ENCODE assay signal across 8 cellular contexts in the genomic region with DNA sequence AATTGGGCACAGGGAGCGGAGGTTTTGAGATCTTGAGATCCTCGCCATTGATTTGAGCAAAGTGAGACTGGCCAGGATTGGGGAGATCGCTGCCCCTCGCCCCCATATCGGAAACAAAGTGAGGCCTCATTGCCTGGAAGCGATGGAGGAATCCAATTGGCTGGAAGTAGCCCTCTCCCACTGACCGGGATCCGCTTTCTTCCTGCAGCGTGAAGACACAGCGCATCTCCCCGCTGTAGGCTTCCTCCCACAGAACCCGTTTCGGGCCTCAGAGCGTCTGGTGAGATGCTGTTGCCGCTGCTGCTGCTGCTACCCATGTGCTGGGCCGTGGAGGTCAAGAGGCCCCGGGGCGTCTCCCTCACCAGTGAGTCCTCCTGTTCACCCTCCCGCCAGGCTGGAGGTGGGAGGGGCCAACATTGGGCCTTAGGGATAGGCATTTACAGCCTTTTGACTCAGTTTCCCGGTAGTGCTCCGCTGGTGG. TPM values are rescaled to one million over a fixed set of nuclear protein-coding genes. Genes with fewer than 3 reads are reported as not detected.
DNase-seq lines count a peak whose midpoint lies in the region; ATAC-seq and TF ChIP-seq lines count a peak whose summit lies in the region.

No MANE protein-coding gene starts in this region.

- ATAC-seq in activated CD8-positive, alpha-beta T cell treated with anti-CD3 and anti-CD28 coated beads, Interleukin-2, amount 10 ng/mL, durations not matched to agents 7 days and 5 days, result no peak
- ATAC-seq in right cardiac atrium, result no peak
- ATAC-seq in HG03159 (IDR thresholded peaks at IDR 0.05; ENCODE audit: unreplicated experiment), result no peak
- ATAC-seq in GM19463 (IDR thresholded peaks at IDR 0.05; ENCODE audit: unreplicated experiment), result no peak

- no peaks in the 10 kb centered on the region for H3K9me3 Mint-ChIP-seq in activated CD8-positive, alpha-beta T cell treated with anti-CD3 and anti-CD28 coated beads, Interleukin-2, amount 10 ng/mL, durations not matched to agents 7 days and 5 days (ENCODE audit: insufficient read depth)

- no peaks in the 10 kb centered on the region for H3K9me2 ChIP-seq in GM23248 (ENCODE audit: insufficient read depth)

- DNase-seq in ACHN, result peak; percentile 23
- DNase-seq in GM23248, result peak; percentile 69
- DNase-seq in activated CD8-positive, alpha-beta T cell treated with anti-CD3 and anti-CD28 coated beads, Interleukin-2, amount 10 ng/mL, durations not matched to agents 7 days and 5 days, result peak; percentile 43
- peak in 1 of 3 donors; percentile 72 for DNase-seq in right cardiac atrium
- no peak for DNase-seq in smooth muscle cell (lab: John Stamatoyannopoulos, UW; ENCODE audit: unreplicated experiment)
- DNase-seq in SW 1271 (lab: John Stamatoyannopoulos, UW), result no peak

- H3K9ac ChIP-seq in GM23248, result peak overlapping the region; percentile 85
- H3K9ac ChIP-seq in smooth muscle cell (ENCODE audit: low read depth), result peak overlapping the region; percentile 65

- H3K4me1 ChIP-seq in GM23248 (ENCODE audit: insufficient read depth), result peaks cover 8% of the 10 kb centered on the region
- peaks cover 2% of the 10 kb centered on the region for H3K4me1 ChIP-seq in right cardiac atrium (ENCODE audit: control insufficient read depth, insufficient read depth, low read length)
- peaks cover 4% of the 10 kb centered on the region for H3K4me1 ChIP-seq in smooth muscle cell (ENCODE audit: low read depth)

- H3K27ac Mint-ChIP-seq in activated CD8-positive, alpha-beta T cell treated with anti-CD3 and anti-CD28 coated beads, Interleukin-2, amount 10 ng/mL, durations not matched to agents 7 days and 5 days, result peak overlapping the region; percentile 100

- no peak for TF ChIP-seq CTCF in smooth muscle cell (IDR thresholded peaks at IDR 0.05; ENCODE audit: borderline replicate concordance, insufficient read depth, poor library complexity, severe bottlenecking)

- H3K4me3 Mint-ChIP-seq in activated CD8-positive, alpha-beta T cell treated with anti-CD3 and anti-CD28 coated beads, Interleukin-2, amount 10 ng/mL, durations not matched to agents 7 days and 5 days, result peak overlapping the region; percentile 100

- CTCF ChIA-PET in activated CD8-positive, alpha-beta T cell treated with anti-CD3 and anti-CD28 coated beads, Interleukin-2, amount 10 ng/mL, durations not matched to agents 7 days and 5 days (lab: Charles Lee), result interaction anchor here (0.6 to 1.4 kb wide), 17 partner anchors 9 to 152 kb away, joined by 3 to 19 read pairs (median 4); a partner anchor contains a TSS

- H3K27me3 ChIP-seq in GM23248 (replicated peaks; ENCODE audit: insufficient read depth) (no peaks in the 10 kb centered on the region), right cardiac atrium (ENCODE audit: control insufficient read depth, insufficient read depth) (no peaks in the 10 kb centered on the region), smooth muscle cell (ENCODE audit: low read depth) (no peaks in the 10 kb centered on the region)

- peaks cover 47% of the 10 kb centered on the region for H3K79me2 ChIP-seq in GM23248 (ENCODE audit: insufficient read depth)
- H3K79me2 ChIP-seq in smooth muscle cell (ENCODE audit: low read depth), result peaks cover 20% of the 10 kb centered on the region

- peaks cover 34% of the 10 kb centered on the region for H3K36me3 Mint-ChIP-seq in activated CD8-positive, alpha-beta T cell treated with anti-CD3 and anti-CD28 coated beads, Interleukin-2, amount 10 ng/mL, durations not matched to agents 7 days and 5 days (ENCODE audit: low read depth)

- peaks cover 21% of the 10 kb centered on the region for H3K36me3 ChIP-seq in GM23248 (ENCODE audit: low read depth)
- no peaks in the 10 kb centered on the region for H3K36me3 ChIP-seq in smooth muscle cell (ENCODE audit: low read depth)

- 3% methylated on average over 19 to 20 of the region's 21 CpGs for WGBS in GM23248 (ENCODE audit: low coverage in 1 of 2, low lambda C conversion rate in 2 of 2, missing lambda C conversion rate in 2 of 2), 2 experiments
- 4% methylated on average over 21 of the region's 21 CpGs for WGBS in right cardiac atrium
- WGBS in smooth muscle cell (ENCODE audit: low lambda C conversion rate), result 8% methylated on average over 21 of the region's 21 CpGs

- H3F3A ChIP-seq in GM23248 (ENCODE audit: insufficient read depth) (no peaks in the 10 kb centered on the region), smooth muscle cell (ENCODE audit: low read depth) (no peaks in the 10 kb centered on the region)

- intact Hi-C loops in right cardiac atrium (cut with DNase I), result loop anchor here in 1 of 4 donors (10.0 kb wide), 1 partner anchor 51 kb away; a partner anchor contains a TSS

- POLR2A ChIA-PET in activated CD8-positive, alpha-beta T cell treated with anti-CD3 and anti-CD28 coated beads, Interleukin-2, amount 10 ng/mL, durations not matched to agents 7 days and 5 days (lab: Charles Lee), result interaction anchor here (1.2 to 3.4 kb wide), 2 partner anchors 16 to 61 kb away, joined by 3 to 10 read pairs; a partner anchor contains a TSS

- H3K27ac ChIP-seq in GM23248, result peak overlapping the region; percentile 64
- peak overlapping the region; percentile 73 for H3K27ac ChIP-seq in right cardiac atrium (ENCODE audit: low read length)
- peak overlapping the region; percentile 41 for H3K27ac ChIP-seq in smooth muscle cell (ENCODE audit: low read depth)

- H3K9me3 ChIP-seq in GM23248 (ENCODE audit: low read depth) (no peaks in the 10 kb centered on the region), right cardiac atrium (ENCODE audit: control insufficient read depth, low read length) (no peaks in the 10 kb centered on the region), smooth muscle cell (replicated peaks; ENCODE audit: low read depth) (no peaks in the 10 kb centered on the region)

- H3K4me2 ChIP-seq in GM23248 (ENCODE audit: unreplicated experiment) (peak overlapping the region; percentile 75), smooth muscle cell (peak overlapping the region; percentile 92)

- H3K4me1 Mint-ChIP-seq in activated CD8-positive, alpha-beta T cell treated with anti-CD3 and anti-CD28 coated beads, Interleukin-2, amount 10 ng/mL, durations not matched to agents 7 days and 5 days (ENCODE audit: low read depth), result peaks cover 22% of the 10 kb centered on the region

- H3K27me3 Mint-ChIP-seq in activated CD8-positive, alpha-beta T cell treated with anti-CD3 and anti-CD28 coated beads, Interleukin-2, amount 10 ng/mL, durations not matched to agents 7 days and 5 days (ENCODE audit: low read depth), result peaks cover under 1% of the 10 kb centered on the region

- in situ Hi-C loops in ACHN (cut with HindIII; ENCODE audit: low pct_ligation_motif_present, low pct_unique_long_range_greater_than_20kb, low sequenced_read_pairs) (no loop called here), GM23248 (cut with MboI) (no loop called here)

- H3K4me3 ChIP-seq in GM23248 (peak overlapping the region; percentile 94), right cardiac atrium (ENCODE audit: low read length) (peak overlapping the region; percentile 91), smooth muscle cell (peak overlapping the region; percentile 70)

- H4K20me1 ChIP-seq in GM23248 (ENCODE audit: insufficient read depth) (no peaks in the 10 kb centered on the region), smooth muscle cell (ENCODE audit: low read depth) (peaks cover 3% of the 10 kb centered on the region)

- H2AFZ ChIP-seq in GM23248, result peak overlapping the region; percentile 83
- peak overlapping the region; percentile 78 for H2AFZ ChIP-seq in smooth muscle cell (ENCODE audit: low read depth)

RNA-seq across cellular contexts. Expression of a gene that starts 0.4 kb away (rescaled TPM):
- 118 and 142 TPM in 2 replicates for total RNA-seq in GM23248 (2014; rRNA removed; shearing (Covaris generic))
- polyA plus RNA-seq in GM23248 (2016; fragmentation: Nextera tagmentation; extraction: Ambion mirVana), result 94.1 and 104 TPM in 2 replicates
- total RNA-seq in activated CD8-positive, alpha-beta T cell treated with anti-CD3 and anti-CD28 coated beads, Interleukin-2, amount 10 ng/mL, durations not matched to agents 7 days and 5 days, result 100 to 1,000 TPM; 285 to 302 TPM
- 100 to 1,000 TPM; 125 to 158 (median 137) TPM for total RNA-seq in right cardiac atrium
- 80.1 TPM for polyA plus RNA-seq in right cardiac atrium
- 25.9 and 47.4 TPM in 2 replicates for total RNA-seq in smooth muscle cell
- polyA plus RNA-seq in smooth muscle cell, result 165 and 169 TPM in 2 replicates

RNA-seq across cellular contexts. Expression of a gene that starts 1.0 kb away (rescaled TPM):
- 0.54 TPM in 1 of 2 replicates, not detected in the other for total RNA-seq in GM23248 (2014; rRNA removed; shearing (Covaris generic))
- 0.44 and 0.95 TPM in 2 replicates for polyA plus RNA-seq in GM23248 (2016; fragmentation: Nextera tagmentation; extraction: Ambion mirVana)
- not detected for total RNA-seq in activated CD8-positive, alpha-beta T cell treated with anti-CD3 and anti-CD28 coated beads, Interleukin-2, amount 10 ng/mL, durations not matched to agents 7 days and 5 days
- total RNA-seq in right cardiac atrium, result 1 to 10 TPM; 1.0 to 1.2 (median 1.0) TPM
- 1.1 TPM for polyA plus RNA-seq in right cardiac atrium
- total RNA-seq in smooth muscle cell, result 1.0 TPM in 1 of 2 replicates, not detected in the other
- polyA plus RNA-seq in smooth muscle cell, result 3.8 and 5.1 TPM in 2 replicates

RNA-seq across cellular contexts. Expression of a gene that starts 16.8 kb away (rescaled TPM):
- 0.54 and 5.9 TPM in 2 replicates for total RNA-seq in GM23248 (2014; rRNA removed; shearing (Covaris generic))
- polyA plus RNA-seq in GM23248 (2016; fragmentation: Nextera tagmentation; extraction: Ambion mirVana), result 0.43 and 1.4 TPM in 2 replicates
- not detected for total RNA-seq in activated CD8-positive, alpha-beta T cell treated with anti-CD3 and anti-CD28 coated beads, Interleukin-2, amount 10 ng/mL, durations not matched to agents 7 days and 5 days
- total RNA-seq in right cardiac atrium, result 10 to 100 TPM; 14.0 to 25.2 (median 14.5) TPM
- polyA plus RNA-seq in right cardiac atrium, result 16.1 TPM
- 5.5 and 9.6 TPM in 2 replicates for total RNA-seq in smooth muscle cell
- polyA plus RNA-seq in smooth muscle cell, result 6.6 and 39.0 TPM in 2 replicates

RNA-seq across cellular contexts. Expression of a gene that starts 45.0 kb away (rescaled TPM):
- not detected in 2 replicates for total RNA-seq in GM23248 (2014; rRNA removed; shearing (Covaris generic))
- not detected in 2 replicates for polyA plus RNA-seq in GM23248 (2016; fragmentation: Nextera tagmentation; extraction: Ambion mirVana)
- under 1 TPM in 1 of 2 experiments, not detected in 1; 0.71 TPM for total RNA-seq in activated CD8-positive, alpha-beta T cell treated with anti-CD3 and anti-CD28 coated beads, Interleukin-2, amount 10 ng/mL, durations not matched to agents 7 days and 5 days
- total RNA-seq in right cardiac atrium, result not detected
- 0.14 TPM for polyA plus RNA-seq in right cardiac atrium
- total RNA-seq in smooth muscle cell, result not detected in 2 replicates
- polyA plus RNA-seq in smooth muscle cell, result not detected in 2 replicates

RNA-seq across cellular contexts. Expression of a gene that starts 51.8 kb away (rescaled TPM):
- 4.4 and 7.0 TPM in 2 replicates for total RNA-seq in GM23248 (2014; rRNA removed; shearing (Covaris generic))
- 4.3 and 4.7 TPM in 2 replicates for polyA plus RNA-seq in GM23248 (2016; fragmentation: Nextera tagmentation; extraction: Ambion mirVana)
- total RNA-seq in activated CD8-positive, alpha-beta T cell treated with anti-CD3 and anti-CD28 coated beads, Interleukin-2, amount 10 ng/mL, durations not matched to agents 7 days and 5 days, result 1 to 10 TPM; 6.4 to 8.8 TPM
- 10 to 100 TPM in 3 of 4 donors, 1 to 10 TPM in 1; 8.5 to 12.6 (median 11.5) TPM for total RNA-seq in right cardiac atrium
- polyA plus RNA-seq in right cardiac atrium, result 10.3 TPM
- total RNA-seq in smooth muscle cell, result 9.9 and 11.3 TPM in 2 replicates
- 24.9 and 27.4 TPM in 2 replicates for polyA plus RNA-seq in smooth muscle cell

Comparison
In these comparisons a context has a peak if more than half of its experiments do, and no peak if none do; other contexts are left out.
1. DNase-seq: peak in ACHN (single experiment), GM23248 (single experiment) and activated CD8-positive, alpha-beta T cell treated with anti-CD3 and anti-CD28 coated beads, Interleukin-2, amount 10 ng/mL, durations not matched to agents 7 days and 5 days (single experiment); none in smooth muscle cell (single experiment) and SW 1271 (0 of 2).
2. Peak in every context shown above with its lines, with median percentiles within 50 percentile points of each other: H3K27ac ChIP-seq and H3K4me3 ChIP-seq.